In the genomic region with DNA sequence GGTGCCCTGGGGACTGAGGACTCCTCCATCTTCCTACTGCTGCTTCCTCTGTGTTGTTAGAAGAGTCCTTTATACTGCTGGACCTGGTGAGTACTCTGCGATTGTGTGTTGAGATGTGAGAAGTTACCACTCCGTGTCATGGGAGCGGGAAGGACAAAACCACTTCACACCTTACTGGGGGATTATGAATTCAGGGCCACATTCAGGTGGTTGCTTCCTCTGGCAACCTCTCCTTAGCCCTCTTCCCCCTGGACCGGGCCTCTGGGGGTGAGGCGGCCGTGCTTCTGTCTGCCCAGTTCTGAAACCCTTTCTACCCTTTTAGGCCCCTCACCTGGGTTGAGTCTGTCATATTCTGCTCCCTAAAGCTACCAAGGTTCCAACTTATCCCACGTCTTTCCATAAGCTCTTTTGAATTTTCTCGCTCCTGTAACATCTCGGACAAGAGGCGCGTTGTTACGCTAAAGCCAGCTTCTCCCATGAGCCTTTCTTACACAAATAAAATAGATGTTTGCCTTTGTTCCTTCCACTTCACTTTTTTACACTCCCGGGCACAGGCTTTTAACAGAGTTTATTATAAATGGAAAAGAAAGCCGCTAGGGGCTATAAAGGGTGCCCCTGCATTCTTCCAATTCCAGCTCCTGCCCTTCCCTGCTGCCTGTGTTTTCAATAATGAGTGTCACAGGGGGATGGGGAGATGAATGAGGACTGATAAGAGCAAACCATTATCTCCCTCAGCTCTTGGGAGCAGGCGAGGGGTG, we compare ENCODE assay signal across 14 cellular contexts. TPM values are rescaled to one million over a fixed set of nuclear protein-coding genes. Genes with fewer than 3 reads are reported as not detected.
"Had no signal": no experiment of that assay in that cellular context is flagged by ENCODE, and none has a peak within 500 bp of the region (broad histone marks: within the 10 kb centered on the region; RNA-seq: fewer than 3 reads in every experiment).

No MANE protein-coding gene starts in this region.

- H3K27me3 ChIP-seq: cardiac muscle cell, left lung, right lobe of liver, testis had no signal

- H3K27ac ChIP-seq: cardiac muscle cell, esophagus muscularis mucosa, left lung, right lobe of liver, spleen, stomach, testis had no signal

- H3K9me3 Mint-ChIP-seq: activated CD8-positive, alpha-beta T cell treated with anti-CD3 and anti-CD28 coated beads for 36 hours; activated T-cell treated with anti-CD3 and anti-CD28 coated beads, Interleukin-2, amount 50 U/mL, for 4 hours had no signal

- H3K4me3 ChIP-seq: cardiac muscle cell, esophagus muscularis mucosa, left lung, right lobe of liver, spleen, stomach, testis had no signal

- H3K4me1 ChIP-seq: esophagus muscularis mucosa, left lung, right lobe of liver, spleen, testis had no signal

- H3K36me3 Mint-ChIP-seq: activated naive CD4-positive, alpha-beta T cell treated with anti-CD3 and anti-CD28 coated beads, Interleukin-2, amount 50 U/mL, for 72 hours had no signal

- H3K9me3 ChIP-seq: right lobe of liver, testis had no signal

- H3K4me3 Mint-ChIP-seq: activated CD8-positive, alpha-beta T cell treated with anti-CD3 and anti-CD28 coated beads for 36 hours; activated T-cell treated with anti-CD3 and anti-CD28 coated beads, Interleukin-2, amount 50 U/mL, for 4 hours; T-helper 17 cell had no signal

- DNase-seq: activated CD4-positive, alpha-beta T cell treated with anti-CD3 and anti-CD28 coated beads for 4 hours; activated CD8-positive, alpha-beta T cell treated with anti-CD3 and anti-CD28 coated beads for 36 hours; activated effector memory CD4-positive, alpha-beta T cell treated with anti-CD3 and anti-CD28 coated beads, Interleukin-2, amount 50 U/mL, for 16 hours; activated T-cell treated with anti-CD3 and anti-CD28 coated beads, Interleukin-2, amount 50 U/mL, for 4 hours; hippocampal formation; left lung; right lobe of liver; spleen; stomach; T-helper 17 cell; testis had no signal

- H3K27ac Mint-ChIP-seq: activated CD8-positive, alpha-beta T cell treated with anti-CD3 and anti-CD28 coated beads for 36 hours; activated naive CD4-positive, alpha-beta T cell treated with anti-CD3 and anti-CD28 coated beads, Interleukin-2, amount 50 U/mL, for 72 hours; T-helper 17 cell had no signal

- H3K36me3 ChIP-seq: cardiac muscle cell, esophagus muscularis mucosa, left lung, right lobe of liver, spleen, stomach had no signal

- ATAC-seq: activated CD8-positive, alpha-beta T cell treated with anti-CD3 and anti-CD28 coated beads for 36 hours; activated naive CD4-positive, alpha-beta T cell treated with anti-CD3 and anti-CD28 coated beads, Interleukin-2, amount 50 U/mL, for 72 hours; activated T-cell treated with anti-CD3 and anti-CD28 coated beads, Interleukin-2, amount 50 U/mL, for 4 hours; left lung; right lobe of liver; T-helper 17 cell had no signal

RNA-seq across cellular contexts. Expression of gene CDH13, which starts 20.7 kb away (rescaled TPM):
- total RNA-seq: activated CD8-positive, alpha-beta T cell treated with anti-CD3 and anti-CD28 coated beads for 36 hours; activated naive CD4-positive, alpha-beta T cell treated with anti-CD3 and anti-CD28 coated beads, Interleukin-2, amount 50 U/mL, for 72 hours; activated T-cell treated with anti-CD3 and anti-CD28 coated beads, Interleukin-2, amount 50 U/mL, for 4 hours; T-helper 17 cell had no signal
